8 cellular contexts compared by ENCODE assay signal in genomic region chr7:131109011-131109756, GRCh38.
DNase-seq lines count a peak whose midpoint lies in the region; ATAC-seq lines count a peak whose summit lies in the region.

No MANE protein-coding gene starts in this region.

- peaks cover 27% of the 10 kb centered on the region for H3K4me1 ChIP-seq in iPS-20b (ENCODE audit: insufficient read depth, low read length)
- H3K4me1 ChIP-seq in subcutaneous abdominal adipose tissue (ENCODE audit: control insufficient read depth in 5 of 5, insufficient read depth in 5 of 5, low read length in 5 of 5): peaks cover 6 to 58% (median 44%) of the 10 kb centered on the region in 5 donors

- ATAC-seq in activated naive CD4-positive, alpha-beta T cell treated with anti-CD3 and anti-CD28 coated beads, Interleukin-2, amount 50 U/mL, for 72 hours: no peak
- ATAC-seq in sciatic nerve (no peak), HG02588 (IDR thresholded peaks at IDR 0.05; ENCODE audit: unreplicated experiment) (no peak)

- DNase-seq in activated naive CD4-positive, alpha-beta T cell treated with anti-CD3 and anti-CD28 coated beads, Interleukin-2, amount 10 ng/mL, durations not matched to agents 7 days and 5 days: no peak
- DNase-seq in activated naive CD4-positive, alpha-beta T cell (lab: John Stamatoyannopoulos, UW): no peak
- DNase-seq in activated naive CD4-positive, alpha-beta T cell treated with anti-CD3 and anti-CD28 coated beads, Interleukin-2, amount 50 U/mL, for 72 hours (ENCODE audit: low spot score in 2 of 2): no peak
- DNase-seq in sciatic nerve (ENCODE audit: low spot score): no peak
- DNase-seq in Ammon's horn (ENCODE audit: low spot score): no peak

- H3K9me3 ChIP-seq in iPS-20b (ENCODE audit: insufficient read depth, low read depth, low read length): no peaks in the 10 kb centered on the region
- no peaks in the 10 kb centered on the region for H3K9me3 ChIP-seq in subcutaneous abdominal adipose tissue (ENCODE audit: control insufficient read depth in 5 of 5, low read length in 5 of 5)

- H3K4me3 Mint-ChIP-seq in activated naive CD4-positive, alpha-beta T cell treated with anti-CD3 and anti-CD28 coated beads, Interleukin-2, amount 10 ng/mL, durations not matched to agents 7 days and 5 days: peak overlapping the region; percentile 99

- intact Hi-C loops in sciatic nerve (cut with DNase I): loop anchor here (5.0 kb wide), 1 partner anchor 318 kb away; no protein-coding TSS in a partner anchor

- H3K36me3 ChIP-seq in iPS-20b (ENCODE audit: insufficient read depth, low read depth, low read length) (no peaks in the 10 kb centered on the region), subcutaneous abdominal adipose tissue (ENCODE audit: control insufficient read depth in 5 of 5, insufficient read depth in 5 of 5, low read length in 5 of 5) (peaks cover 0 to under 1% (median 0%) of the 10 kb centered on the region in 5 donors)

- H3K36me3 Mint-ChIP-seq in activated naive CD4-positive, alpha-beta T cell treated with anti-CD3 and anti-CD28 coated beads, Interleukin-2, amount 10 ng/mL, durations not matched to agents 7 days and 5 days: peaks cover 9% of the 10 kb centered on the region
- H3K36me3 Mint-ChIP-seq in activated naive CD4-positive, alpha-beta T cell treated with anti-CD3 and anti-CD28 coated beads, Interleukin-2, amount 50 U/mL, for 72 hours: peaks cover 21% of the 10 kb centered on the region in 2 donors

- H3K27me3 ChIP-seq in iPS-20b (ENCODE audit: insufficient read depth, low read length) (peaks cover 47% of the 10 kb centered on the region), subcutaneous abdominal adipose tissue (ENCODE audit: control insufficient read depth in 5 of 5, insufficient read depth in 4 of 5, low read length in 5 of 5) (no peaks in the 10 kb centered on the region)

- H3K9ac ChIP-seq in iPS-20b (ENCODE audit: low read depth, low read length) (peak overlapping the region; percentile 90), subcutaneous abdominal adipose tissue (ENCODE audit: low read length in 5 of 5) (peak overlapping the region in 4 of 5 donors; percentile 69 to 100 (median 100))

- peak overlapping the region; percentile 87 for H3K4me3 ChIP-seq in iPS-20b (ENCODE audit: low read length)
- H3K4me3 ChIP-seq in subcutaneous abdominal adipose tissue (ENCODE audit: low read depth in 1 of 5, low read length in 5 of 5): peak overlapping the region; percentile 86 to 100 (median 99)

- peak overlapping the region; percentile 98 for H3K27ac Mint-ChIP-seq in activated naive CD4-positive, alpha-beta T cell treated with anti-CD3 and anti-CD28 coated beads, Interleukin-2, amount 10 ng/mL, durations not matched to agents 7 days and 5 days
- H3K27ac Mint-ChIP-seq in activated naive CD4-positive, alpha-beta T cell treated with anti-CD3 and anti-CD28 coated beads, Interleukin-2, amount 50 U/mL, for 72 hours: peak overlapping the region; percentile 96 to 99

- peaks cover 5% of the 10 kb centered on the region for H3K27me3 Mint-ChIP-seq in activated naive CD4-positive, alpha-beta T cell treated with anti-CD3 and anti-CD28 coated beads, Interleukin-2, amount 10 ng/mL, durations not matched to agents 7 days and 5 days

- H3K27ac ChIP-seq in iPS-20b (ENCODE audit: low read length) (peak overlapping the region; percentile 73), subcutaneous abdominal adipose tissue (ENCODE audit: low read depth, low read length) (peak overlapping the region; percentile 99)

- CTCF ChIA-PET in activated naive CD4-positive, alpha-beta T cell treated with anti-CD3 and anti-CD28 coated beads, Interleukin-2, amount 10 ng/mL, durations not matched to agents 7 days and 5 days (lab: Charles Lee): interaction anchor here (1.1 to 1.8 kb wide), 6 partner anchors 10 to 219 kb away, joined by 3 to 8 read pairs (median 4); partner anchors contain the start of gene MKLN1

- peaks cover 60% of the 10 kb centered on the region for H3K4me1 Mint-ChIP-seq in activated naive CD4-positive, alpha-beta T cell treated with anti-CD3 and anti-CD28 coated beads, Interleukin-2, amount 10 ng/mL, durations not matched to agents 7 days and 5 days

- no peaks in the 10 kb centered on the region for H3K9me3 Mint-ChIP-seq in activated naive CD4-positive, alpha-beta T cell treated with anti-CD3 and anti-CD28 coated beads, Interleukin-2, amount 10 ng/mL, durations not matched to agents 7 days and 5 days
- peaks cover 0 to 5% of the 10 kb centered on the region in 2 donors for H3K9me3 Mint-ChIP-seq in activated naive CD4-positive, alpha-beta T cell treated with anti-CD3 and anti-CD28 coated beads, Interleukin-2, amount 50 U/mL, for 72 hours
